1 cellular context compared by ENCODE assay signal in the genomic region with DNA sequence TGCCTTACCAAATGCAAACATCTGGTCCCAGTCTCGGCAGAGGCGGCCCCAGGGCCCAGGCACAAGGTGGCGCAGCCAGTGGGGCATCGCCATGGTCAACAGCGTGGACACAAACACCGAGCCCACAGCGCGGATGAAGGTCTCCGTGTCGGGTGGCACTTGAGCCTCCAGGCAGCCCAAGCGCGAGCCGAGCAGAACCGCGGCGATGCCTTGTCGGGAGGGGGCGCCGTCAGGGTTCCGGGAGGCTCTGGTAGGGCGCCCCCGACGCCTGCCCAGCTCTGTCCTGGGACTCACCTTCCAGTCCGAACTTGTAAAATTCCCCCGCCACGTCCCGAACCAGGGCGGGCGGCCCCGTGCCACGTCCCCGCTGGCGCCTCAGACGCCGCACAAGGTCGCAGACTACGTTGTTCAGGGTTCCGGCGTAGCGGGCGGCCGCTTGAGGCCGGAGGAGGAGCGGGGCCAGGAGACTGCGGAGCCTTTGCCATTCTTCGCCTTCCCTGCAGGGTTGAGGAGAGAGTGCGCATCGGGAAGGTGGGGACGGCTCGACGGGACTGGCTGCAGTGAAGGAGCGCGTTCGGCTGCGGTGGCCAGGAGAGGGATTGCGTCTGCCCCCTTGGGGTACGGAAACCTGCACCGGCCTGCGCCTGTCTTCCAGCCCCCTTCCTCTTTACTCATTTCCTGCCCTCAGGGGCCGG.
TF ChIP-seq lines count a peak whose summit lies in the region.

No MANE protein-coding gene starts in this region.

TF ChIP-seq in HEK293, 187 proteins besides CTCF, POLR2A, EP300 and RAD21 (continued from another document and continues in another):
- TF ChIP-seq ZNF548 (tag by site-specific recombination; IDR thresholded peaks at IDR 0.05) (no peak), ZNF624 (tag by site-specific recombination; IDR thresholded peaks at IDR 0.05) (no peak), ZNF114 (tag by site-specific recombination; IDR thresholded peaks at IDR 0.05) (no peak), MYNN (tag by site-specific recombination; IDR thresholded peaks at IDR 0.05; ENCODE audit: borderline replicate concordance) (no peak), ZBTB20 (tag by site-specific recombination; IDR thresholded peaks at IDR 0.05) (peak; percentile 53; the same call in 1 of the 2 replicates), ZNF48 (tag by site-specific recombination; IDR thresholded peaks at IDR 0.05) (no peak), ZBTB1 (tag by site-specific recombination; IDR thresholded peaks at IDR 0.05) (no peak), ZNF112 (tag by site-specific recombination; IDR thresholded peaks at IDR 0.05) (no peak), GLI2 (tag by site-specific recombination; IDR thresholded peaks at IDR 0.05; ENCODE audit: borderline replicate concordance, low read depth) (no peak), TRIM28 (IDR thresholded peaks at IDR 0.05; ENCODE audit: borderline replicate concordance, low read length) (no peak), KLF1 (tag by site-specific recombination; IDR thresholded peaks at IDR 0.05) (no peak), ZNF391 (tag by site-specific recombination; IDR thresholded peaks at IDR 0.05; ENCODE audit: borderline replicate concordance, low read depth) (no peak), ZEB2 (tag by site-specific recombination; IDR thresholded peaks at IDR 0.05) (0 out of 2 replicates have a peak, but pooled peaks have one; percentile 18), ZNF76 (tag by site-specific recombination; IDR thresholded peaks at IDR 0.05; ENCODE audit: borderline replicate concordance, low read depth) (no peak), ZNF791 (tag by site-specific recombination; IDR thresholded peaks at IDR 0.05) (no peak), ZBTB7A (tag by site-specific recombination; IDR thresholded peaks at IDR 0.05; ENCODE audit: low read depth) (no peak), KLF8 (tag by site-specific recombination; IDR thresholded peaks at IDR 0.05) (no peak), ZNF621 (tag by site-specific recombination; IDR thresholded peaks at IDR 0.05) (no peak), ZNF138 (tag by site-specific recombination; IDR thresholded peaks at IDR 0.05; ENCODE audit: borderline replicate concordance) (no peak), PRDM1 (tag by site-specific recombination; IDR thresholded peaks at IDR 0.05) (0 out of 2 replicates have a peak, but pooled peaks have one; percentile 12), ZBTB21 (tag by site-specific recombination; IDR thresholded peaks at IDR 0.05) (no peak), ZBTB8A (tag by site-specific recombination; IDR thresholded peaks at IDR 0.05) (peak; percentile 79), HOXC10 (CRISPR knock-in tag; IDR thresholded peaks at IDR 0.05) (no peak), MEIS1 (CRISPR knock-in tag; IDR thresholded peaks at IDR 0.05; ENCODE audit: borderline replicate concordance) (no peak), ZNF132 (tag by site-specific recombination; IDR thresholded peaks at IDR 0.05; ENCODE audit: borderline replicate concordance) (no peak), BCL11B (tag by site-specific recombination; IDR thresholded peaks at IDR 0.05; ENCODE audit: low read depth) (no peak), ZNF777 (tag by site-specific recombination; IDR thresholded peaks at IDR 0.05; ENCODE audit: borderline replicate concordance) (peak; percentile 24; the same call in 1 of the 2 replicates), ZNF2 (tag by site-specific recombination; IDR thresholded peaks at IDR 0.05) (no peak), ZNF133 (tag by site-specific recombination; IDR thresholded peaks at IDR 0.05) (no peak), ZNF585B (tag by site-specific recombination; IDR thresholded peaks at IDR 0.05) (no peak), ZNF169 (tag by site-specific recombination; IDR thresholded peaks at IDR 0.05) (no peak)
- TF ChIP-seq, protein P1, sequence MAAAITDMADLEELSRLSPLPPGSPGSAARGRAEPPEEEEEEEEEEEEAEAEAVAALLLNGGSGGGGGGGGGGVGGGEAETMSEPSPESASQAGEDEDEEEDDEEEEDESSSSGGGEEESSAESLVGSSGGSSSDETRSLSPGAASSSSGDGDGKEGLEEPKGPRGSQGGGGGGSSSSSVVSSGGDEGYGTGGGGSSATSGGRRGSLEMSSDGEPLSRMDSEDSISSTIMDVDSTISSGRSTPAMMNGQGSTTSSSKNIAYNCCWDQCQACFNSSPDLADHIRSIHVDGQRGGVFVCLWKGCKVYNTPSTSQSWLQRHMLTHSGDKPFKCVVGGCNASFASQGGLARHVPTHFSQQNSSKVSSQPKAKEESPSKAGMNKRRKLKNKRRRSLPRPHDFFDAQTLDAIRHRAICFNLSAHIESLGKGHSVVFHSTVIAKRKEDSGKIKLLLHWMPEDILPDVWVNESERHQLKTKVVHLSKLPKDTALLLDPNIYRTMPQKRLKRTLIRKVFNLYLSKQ (tag by site-specific recombination; IDR thresholded peaks at IDR 0.05; ENCODE audit: borderline replicate concordance) = no peak
- TF ChIP-seq, protein P2, sequence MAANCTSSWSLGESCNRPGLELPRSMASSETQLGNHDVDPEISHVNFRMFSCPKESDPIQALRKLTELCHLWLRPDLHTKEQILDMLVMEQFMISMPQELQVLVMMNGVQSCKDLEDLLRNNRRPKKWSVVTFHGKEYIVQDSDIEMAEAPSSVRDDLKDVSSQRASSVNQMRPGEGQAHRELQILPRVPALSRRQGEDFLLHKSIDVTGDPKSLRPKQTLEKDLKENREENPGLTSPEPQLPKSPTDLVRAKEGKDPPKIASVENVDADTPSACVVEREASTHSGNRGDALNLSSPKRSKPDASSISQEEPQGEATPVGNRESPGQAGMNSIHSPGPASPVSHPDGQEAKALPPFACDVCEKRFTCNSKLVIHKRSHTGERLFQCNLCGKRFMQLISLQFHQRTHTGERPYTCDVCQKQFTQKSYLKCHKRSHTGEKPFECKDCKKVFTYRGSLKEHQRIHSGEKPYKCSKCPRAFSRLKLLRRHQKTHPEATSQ (tag by site-specific recombination; IDR thresholded peaks at IDR 0.05) = no peak
- TF ChIP-seq, protein P3, sequence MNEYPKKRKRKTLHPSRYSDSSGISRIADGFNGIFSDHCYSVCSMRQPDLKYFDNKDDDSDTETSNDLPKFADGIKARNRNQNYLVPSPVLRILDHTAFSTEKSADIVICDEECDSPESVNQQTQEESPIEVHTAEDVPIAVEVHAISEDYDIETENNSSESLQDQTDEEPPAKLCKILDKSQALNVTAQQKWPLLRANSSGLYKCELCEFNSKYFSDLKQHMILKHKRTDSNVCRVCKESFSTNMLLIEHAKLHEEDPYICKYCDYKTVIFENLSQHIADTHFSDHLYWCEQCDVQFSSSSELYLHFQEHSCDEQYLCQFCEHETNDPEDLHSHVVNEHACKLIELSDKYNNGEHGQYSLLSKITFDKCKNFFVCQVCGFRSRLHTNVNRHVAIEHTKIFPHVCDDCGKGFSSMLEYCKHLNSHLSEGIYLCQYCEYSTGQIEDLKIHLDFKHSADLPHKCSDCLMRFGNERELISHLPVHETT (tag by site-specific recombination; IDR thresholded peaks at IDR 0.05) = no peak
- TF ChIP-seq, protein P4, sequence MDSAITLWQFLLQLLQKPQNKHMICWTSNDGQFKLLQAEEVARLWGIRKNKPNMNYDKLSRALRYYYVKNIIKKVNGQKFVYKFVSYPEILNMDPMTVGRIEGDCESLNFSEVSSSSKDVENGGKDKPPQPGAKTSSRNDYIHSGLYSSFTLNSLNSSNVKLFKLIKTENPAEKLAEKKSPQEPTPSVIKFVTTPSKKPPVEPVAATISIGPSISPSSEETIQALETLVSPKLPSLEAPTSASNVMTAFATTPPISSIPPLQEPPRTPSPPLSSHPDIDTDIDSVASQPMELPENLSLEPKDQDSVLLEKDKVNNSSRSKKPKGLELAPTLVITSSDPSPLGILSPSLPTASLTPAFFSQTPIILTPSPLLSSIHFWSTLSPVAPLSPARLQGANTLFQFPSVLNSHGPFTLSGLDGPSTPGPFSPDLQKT (IDR thresholded peaks at IDR 0.05; ENCODE audit: borderline replicate concordance, low read depth, low read length) = no peak
- TF ChIP-seq, protein P5, sequence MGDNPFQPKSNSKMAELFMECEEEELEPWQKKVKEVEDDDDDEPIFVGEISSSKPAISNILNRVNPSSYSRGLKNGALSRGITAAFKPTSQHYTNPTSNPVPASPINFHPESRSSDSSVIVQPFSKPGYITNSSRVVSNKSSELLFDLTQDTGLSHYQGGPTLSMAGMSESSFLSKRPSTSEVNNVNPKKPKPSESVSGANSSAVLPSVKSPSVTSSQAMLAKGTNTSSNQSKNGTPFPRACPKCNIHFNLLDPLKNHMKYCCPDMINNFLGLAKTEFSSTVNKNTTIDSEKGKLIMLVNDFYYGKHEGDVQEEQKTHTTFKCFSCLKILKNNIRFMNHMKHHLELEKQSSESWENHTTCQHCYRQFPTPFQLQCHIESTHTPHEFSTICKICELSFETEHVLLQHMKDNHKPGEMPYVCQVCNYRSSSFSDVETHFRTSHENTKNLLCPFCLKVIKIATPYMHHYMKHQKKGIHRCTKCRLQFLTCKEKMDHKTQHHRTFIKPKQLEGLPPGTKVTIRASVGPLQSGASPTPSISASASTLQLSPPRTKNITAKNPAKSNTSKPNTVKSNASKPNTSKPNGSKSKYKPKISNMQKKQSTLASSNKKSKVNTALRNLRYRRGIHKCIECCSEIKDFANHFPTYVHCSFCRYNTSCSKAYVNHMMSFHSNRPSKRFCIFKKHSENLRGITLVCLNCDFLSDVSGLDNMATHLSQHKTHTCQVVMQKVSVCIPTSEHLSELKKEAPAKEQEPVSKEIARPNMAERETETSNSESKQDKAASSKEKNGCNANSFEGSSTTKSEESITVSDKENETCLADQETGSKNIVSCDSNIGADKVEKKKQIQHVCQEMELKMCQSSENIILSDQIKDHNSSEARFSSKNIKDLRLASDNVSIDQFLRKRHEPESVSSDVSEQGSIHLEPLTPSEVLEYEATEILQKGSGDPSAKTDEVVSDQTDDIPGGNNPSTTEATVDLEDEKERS (tag by site-specific recombination; IDR thresholded peaks at IDR 0.05) = no peak
- TF ChIP-seq, protein P6, sequence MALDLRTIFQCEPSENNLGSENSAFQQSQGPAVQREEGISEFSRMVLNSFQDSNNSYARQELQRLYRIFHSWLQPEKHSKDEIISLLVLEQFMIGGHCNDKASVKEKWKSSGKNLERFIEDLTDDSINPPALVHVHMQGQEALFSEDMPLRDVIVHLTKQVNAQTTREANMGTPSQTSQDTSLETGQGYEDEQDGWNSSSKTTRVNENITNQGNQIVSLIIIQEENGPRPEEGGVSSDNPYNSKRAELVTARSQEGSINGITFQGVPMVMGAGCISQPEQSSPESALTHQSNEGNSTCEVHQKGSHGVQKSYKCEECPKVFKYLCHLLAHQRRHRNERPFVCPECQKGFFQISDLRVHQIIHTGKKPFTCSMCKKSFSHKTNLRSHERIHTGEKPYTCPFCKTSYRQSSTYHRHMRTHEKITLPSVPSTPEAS (tag by site-specific recombination; IDR thresholded peaks at IDR 0.05) = no peak
- TF ChIP-seq, protein P7, sequence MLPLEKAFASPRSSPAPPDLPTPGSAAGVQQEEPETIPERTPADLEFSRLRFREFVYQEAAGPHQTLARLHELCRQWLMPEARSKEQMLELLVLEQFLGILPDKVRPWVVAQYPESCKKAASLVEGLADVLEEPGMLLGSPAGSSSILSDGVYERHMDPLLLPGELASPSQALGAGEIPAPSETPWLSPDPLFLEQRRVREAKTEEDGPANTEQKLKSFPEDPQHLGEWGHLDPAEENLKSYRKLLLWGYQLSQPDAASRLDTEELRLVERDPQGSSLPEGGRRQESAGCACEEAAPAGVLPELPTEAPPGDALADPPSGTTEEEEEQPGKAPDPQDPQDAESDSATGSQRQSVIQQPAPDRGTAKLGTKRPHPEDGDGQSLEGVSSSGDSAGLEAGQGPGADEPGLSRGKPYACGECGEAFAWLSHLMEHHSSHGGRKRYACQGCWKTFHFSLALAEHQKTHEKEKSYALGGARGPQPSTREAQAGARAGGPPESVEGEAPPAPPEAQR (tag by site-specific recombination; IDR thresholded peaks at IDR 0.05) = no peak
- TF ChIP-seq, protein P8, sequence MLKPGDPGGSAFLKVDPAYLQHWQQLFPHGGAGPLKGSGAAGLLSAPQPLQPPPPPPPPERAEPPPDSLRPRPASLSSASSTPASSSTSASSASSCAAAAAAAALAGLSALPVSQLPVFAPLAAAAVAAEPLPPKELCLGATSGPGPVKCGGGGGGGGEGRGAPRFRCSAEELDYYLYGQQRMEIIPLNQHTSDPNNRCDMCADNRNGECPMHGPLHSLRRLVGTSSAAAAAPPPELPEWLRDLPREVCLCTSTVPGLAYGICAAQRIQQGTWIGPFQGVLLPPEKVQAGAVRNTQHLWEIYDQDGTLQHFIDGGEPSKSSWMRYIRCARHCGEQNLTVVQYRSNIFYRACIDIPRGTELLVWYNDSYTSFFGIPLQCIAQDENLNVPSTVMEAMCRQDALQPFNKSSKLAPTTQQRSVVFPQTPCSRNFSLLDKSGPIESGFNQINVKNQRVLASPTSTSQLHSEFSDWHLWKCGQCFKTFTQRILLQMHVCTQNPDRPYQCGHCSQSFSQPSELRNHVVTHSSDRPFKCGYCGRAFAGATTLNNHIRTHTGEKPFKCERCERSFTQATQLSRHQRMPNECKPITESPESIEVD (tag by site-specific recombination; IDR thresholded peaks at IDR 0.05) = no peak
- TF ChIP-seq, protein P9, sequence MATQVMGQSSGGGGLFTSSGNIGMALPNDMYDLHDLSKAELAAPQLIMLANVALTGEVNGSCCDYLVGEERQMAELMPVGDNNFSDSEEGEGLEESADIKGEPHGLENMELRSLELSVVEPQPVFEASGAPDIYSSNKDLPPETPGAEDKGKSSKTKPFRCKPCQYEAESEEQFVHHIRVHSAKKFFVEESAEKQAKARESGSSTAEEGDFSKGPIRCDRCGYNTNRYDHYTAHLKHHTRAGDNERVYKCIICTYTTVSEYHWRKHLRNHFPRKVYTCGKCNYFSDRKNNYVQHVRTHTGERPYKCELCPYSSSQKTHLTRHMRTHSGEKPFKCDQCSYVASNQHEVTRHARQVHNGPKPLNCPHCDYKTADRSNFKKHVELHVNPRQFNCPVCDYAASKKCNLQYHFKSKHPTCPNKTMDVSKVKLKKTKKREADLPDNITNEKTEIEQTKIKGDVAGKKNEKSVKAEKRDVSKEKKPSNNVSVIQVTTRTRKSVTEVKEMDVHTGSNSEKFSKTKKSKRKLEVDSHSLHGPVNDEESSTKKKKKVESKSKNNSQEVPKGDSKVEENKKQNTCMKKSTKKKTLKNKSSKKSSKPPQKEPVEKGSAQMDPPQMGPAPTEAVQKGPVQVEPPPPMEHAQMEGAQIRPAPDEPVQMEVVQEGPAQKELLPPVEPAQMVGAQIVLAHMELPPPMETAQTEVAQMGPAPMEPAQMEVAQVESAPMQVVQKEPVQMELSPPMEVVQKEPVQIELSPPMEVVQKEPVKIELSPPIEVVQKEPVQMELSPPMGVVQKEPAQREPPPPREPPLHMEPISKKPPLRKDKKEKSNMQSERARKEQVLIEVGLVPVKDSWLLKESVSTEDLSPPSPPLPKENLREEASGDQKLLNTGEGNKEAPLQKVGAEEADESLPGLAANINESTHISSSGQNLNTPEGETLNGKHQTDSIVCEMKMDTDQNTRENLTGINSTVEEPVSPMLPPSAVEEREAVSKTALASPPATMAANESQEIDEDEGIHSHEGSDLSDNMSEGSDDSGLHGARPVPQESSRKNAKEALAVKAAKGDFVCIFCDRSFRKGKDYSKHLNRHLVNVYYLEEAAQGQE (tag by site-specific recombination; IDR thresholded peaks at IDR 0.05) = 0 out of 2 replicates have a peak, but pooled peaks have one; percentile 13
- TF ChIP-seq, protein P10, sequence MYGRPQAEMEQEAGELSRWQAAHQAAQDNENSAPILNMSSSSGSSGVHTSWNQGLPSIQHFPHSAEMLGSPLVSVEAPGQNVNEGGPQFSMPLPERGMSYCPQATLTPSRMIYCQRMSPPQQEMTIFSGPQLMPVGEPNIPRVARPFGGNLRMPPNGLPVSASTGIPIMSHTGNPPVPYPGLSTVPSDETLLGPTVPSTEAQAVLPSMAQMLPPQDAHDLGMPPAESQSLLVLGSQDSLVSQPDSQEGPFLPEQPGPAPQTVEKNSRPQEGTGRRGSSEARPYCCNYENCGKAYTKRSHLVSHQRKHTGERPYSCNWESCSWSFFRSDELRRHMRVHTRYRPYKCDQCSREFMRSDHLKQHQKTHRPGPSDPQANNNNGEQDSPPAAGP (tag by site-specific recombination; IDR thresholded peaks at IDR 0.05) = no peak
